In the genomic region with DNA sequence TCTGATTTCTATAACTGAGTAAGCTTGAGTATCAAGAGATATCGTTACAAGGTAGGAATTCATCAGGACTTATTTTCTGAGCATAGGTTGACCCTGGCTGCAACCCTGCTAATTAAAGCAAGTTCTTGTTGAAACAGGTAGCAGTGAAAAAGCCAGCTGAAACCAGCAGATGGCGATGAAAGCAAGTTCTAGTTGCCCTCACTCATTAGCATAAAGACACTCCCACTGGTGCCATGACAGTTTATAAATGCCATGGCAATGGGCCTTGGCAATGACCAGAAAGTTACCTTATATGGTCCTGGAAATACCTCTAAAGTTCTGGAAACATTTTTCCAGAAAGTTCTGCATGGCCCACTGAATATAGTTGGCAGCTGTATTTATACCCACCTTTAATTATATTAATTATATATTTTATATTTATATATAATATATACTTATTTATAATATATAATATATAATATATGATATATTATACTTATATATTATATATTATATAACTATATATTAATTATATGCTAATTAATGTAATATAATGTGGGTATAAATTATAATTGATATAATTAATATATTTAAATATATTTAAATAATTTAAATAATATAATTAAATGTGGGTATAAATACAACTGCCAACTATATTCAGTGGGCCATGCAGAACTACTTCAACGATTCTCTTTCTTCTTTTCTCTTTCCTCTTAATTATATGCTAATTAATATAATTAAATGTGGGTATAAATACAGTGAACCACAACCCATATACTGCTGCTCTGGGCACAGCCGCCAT, we compare ENCODE assay signal across 9 cellular contexts.
DNase-seq lines count a peak whose midpoint lies in the region; ATAC-seq and TF ChIP-seq lines count a peak whose summit lies in the region.
"Had no signal": no experiment of that assay in that cellular context is flagged by ENCODE, and none has a peak within 500 bp of the region (broad histone marks: within the 10 kb centered on the region; RNA-seq: fewer than 3 reads in every experiment).

No MANE protein-coding gene starts in this region.

- H3K4me3 Mint-ChIP-seq in natural killer cell: no peak overlapping the region
- H3K4me3 Mint-ChIP-seq: stimulated activated naive CD8-positive, alpha-beta T cell treated with anti-CD3 and anti-CD28 coated beads, Interleukin-15, Interleukin-2, amounts not matched to agents 100 ng/mL and 50 ng/mL, for 24 hours had no signal

- ATAC-seq in GM19452 (IDR thresholded peaks at IDR 0.05; ENCODE audit: unreplicated experiment): peak; percentile 80
- peak; percentile 75 for ATAC-seq in RWPE2 (ENCODE audit: low read depth)
- no peak for ATAC-seq in natural killer cell
- ATAC-seq in right cardiac atrium: no peak

- no peak overlapping the region for H3K27ac Mint-ChIP-seq in natural killer cell
- H3K27ac Mint-ChIP-seq: stimulated activated naive CD8-positive, alpha-beta T cell treated with anti-CD3 and anti-CD28 coated beads, Interleukin-15, Interleukin-2, amounts not matched to agents 100 ng/mL and 50 ng/mL, for 24 hours had no signal

- no peaks in the 10 kb centered on the region for H3K27me3 Mint-ChIP-seq in natural killer cell (ENCODE audit: low read depth in 2 of 2)
- H3K27me3 Mint-ChIP-seq: stimulated activated naive CD8-positive, alpha-beta T cell treated with anti-CD3 and anti-CD28 coated beads, Interleukin-15, Interleukin-2, amounts not matched to agents 100 ng/mL and 50 ng/mL, for 24 hours had no signal

- intact Hi-C loops in natural killer cell (cut with micrococcal nuclease): no loop called here
- intact Hi-C loops in right cardiac atrium (cut with DNase I): no loop called here

- H3K9me3 ChIP-seq in RWPE2 (ENCODE audit: severe bottlenecking) (no peaks in the 10 kb centered on the region), right cardiac atrium (ENCODE audit: control insufficient read depth, low read length) (no peaks in the 10 kb centered on the region)

- H3K36me3 ChIP-seq in RWPE2 (ENCODE audit: low read depth): no peaks in the 10 kb centered on the region

- H3K9me3 Mint-ChIP-seq in natural killer cell: peaks cover 6% of the 10 kb centered on the region in 2 donors
- H3K9me3 Mint-ChIP-seq: stimulated activated naive CD8-positive, alpha-beta T cell treated with anti-CD3 and anti-CD28 coated beads, Interleukin-15, Interleukin-2, amounts not matched to agents 100 ng/mL and 50 ng/mL, for 24 hours had no signal

- no peaks in the 10 kb centered on the region for H3K4me1 Mint-ChIP-seq in natural killer cell

- WGBS in right cardiac atrium: 83% methylated on average over 4 of the region's 4 CpGs

- no peaks in the 10 kb centered on the region for H3K27me3 ChIP-seq in RWPE2 (ENCODE audit: insufficient read depth, poor library complexity, severe bottlenecking)
- no peaks in the 10 kb centered on the region for H3K27me3 ChIP-seq in right cardiac atrium (ENCODE audit: control insufficient read depth, insufficient read depth)

- peak; percentile 14 for DNase-seq in Caki2 (ENCODE audit: low read depth)
- peak; percentile 16 for DNase-seq in HK-2 (ENCODE audit: unreplicated experiment)
- no peak for DNase-seq in RWPE2 (ENCODE audit: low spot score)
- DNase-seq in iPS DF 19.7 (ENCODE audit: low read depth, low spot score): peak; percentile 61
- no peak for DNase-seq in germinal center (ENCODE audit: low spot score)
- DNase-seq in natural killer cell: no peak
- DNase-seq in right cardiac atrium: no peak

- H3K4me1 ChIP-seq in RWPE2 (ENCODE audit: insufficient read depth, poor library complexity, severe bottlenecking): peaks cover 16% of the 10 kb centered on the region
- H3K4me1 ChIP-seq in right cardiac atrium (ENCODE audit: control insufficient read depth, insufficient read depth, low read length): no peaks in the 10 kb centered on the region

- in situ Hi-C loops in Caki2 (cut with HindIII; ENCODE audit: low pct_unique_long_range_greater_than_20kb, low sequenced_read_pairs): no loop called here

- H3K4me3 ChIP-seq in RWPE2 (ENCODE audit: severe bottlenecking) (no peak overlapping the region), right cardiac atrium (ENCODE audit: low read length) (no peak overlapping the region)

- H3K27ac ChIP-seq in RWPE2 (ENCODE audit: poor library complexity, severe bottlenecking) (no peak overlapping the region), right cardiac atrium (ENCODE audit: low read length) (no peak overlapping the region)

- peak; percentile 56 for TF ChIP-seq CTCF in RWPE2 (IDR thresholded peaks at IDR 0.05; ENCODE audit: poor library complexity, severe bottlenecking)
- TF ChIP-seq CTCF in natural killer cell (IDR thresholded peaks at IDR 0.05): no peak

- no peaks in the 10 kb centered on the region for H3K36me3 Mint-ChIP-seq in natural killer cell

Comparison
In these comparisons a context has a peak if more than half of its experiments do, and no peak if none do; other contexts are left out.
1. DNase-seq: peak in Caki2 (single experiment), HK-2 (single experiment) and iPS DF 19.7 (single experiment); none in RWPE2 (single experiment), germinal center (single experiment), natural killer cell (single experiment) and right cardiac atrium (0 of 3).
2. ATAC-seq: peak in GM19452 (single experiment) and RWPE2 (single experiment); none in natural killer cell (0 of 3) and right cardiac atrium (0 of 2).